ENCODE assay signal across 27 cellular contexts in genomic region chr20:24815931-24816330, GRCh38.
"Had no signal": no experiment of that assay in that cellular context is flagged by ENCODE, and none has a peak within 500 bp of the region (broad histone marks: within the 10 kb centered on the region; RNA-seq: fewer than 3 reads in every experiment).

No MANE protein-coding gene starts in this region.

- H3K27me3 ChIP-seq: pancreas, right lobe of liver, thyroid gland, tibial nerve, upper lobe of right lung, uterus had no signal

- H3K4me3 ChIP-seq: pancreas, prostate gland, right lobe of liver, sigmoid colon, stomach, thoracic aorta, thyroid gland, tibial nerve, upper lobe of right lung, uterus had no signal

- H3K36me3 Mint-ChIP-seq: naive B cell; naive thymus-derived CD8-positive, alpha-beta T cell; natural killer cell treated with Interleukin-12 subunit alpha and Interleukin-12 subunit beta and Interleukin-15 and Interleukin-18, amount 100 ng/mL, for 72 hours; stimulated activated effector memory CD8-positive, alpha-beta T cell treated with anti-CD3 and anti-CD28 coated beads, Interleukin-12 subunit alpha, Interleukin-12 subunit beta, amount 100 ng/mL, for 72 hours; stimulated activated naive B cell treated with anti-CD40 and anti-IgM and Interleukin-4, amounts not matched to agents 10 μg/mL and 1 μg/mL and 100 μg/mL, for 72 hours; type B pancreatic cell had no signal

- H3K4me1 ChIP-seq: pancreas, prostate gland, right lobe of liver, sigmoid colon, stomach, tibial nerve, upper lobe of right lung, uterus had no signal

- ATAC-seq: naive thymus-derived CD8-positive, alpha-beta T cell; natural killer cell treated with Interleukin-12 subunit alpha and Interleukin-12 subunit beta and Interleukin-15 and Interleukin-18, amount 100 ng/mL, for 72 hours; pancreas; right cardiac atrium; stimulated activated effector memory CD8-positive, alpha-beta T cell treated with anti-CD3 and anti-CD28 coated beads, Interleukin-12 subunit alpha, Interleukin-12 subunit beta, amount 100 ng/mL, for 72 hours; stimulated activated naive B cell treated with anti-CD40 and anti-IgM and Interleukin-4, amounts not matched to agents 10 μg/mL and 1 μg/mL and 100 μg/mL, for 72 hours had no signal

- H3K9me3 ChIP-seq: pancreas, prostate gland, right lobe of liver, sigmoid colon, thoracic aorta, thyroid gland, upper lobe of right lung, uterus had no signal

- H3K27me3 Mint-ChIP-seq: natural killer cell treated with Interleukin-12 subunit alpha and Interleukin-12 subunit beta and Interleukin-15 and Interleukin-18, amount 100 ng/mL, for 72 hours; stimulated activated naive CD8-positive, alpha-beta T cell treated with anti-CD3 and anti-CD28 coated beads, Interleukin-15, Interleukin-2, amounts not matched to agents 100 ng/mL and 50 ng/mL, for 24 hours had no signal

- H3K27ac Mint-ChIP-seq: naive B cell; natural killer cell treated with Interleukin-12 subunit alpha and Interleukin-12 subunit beta and Interleukin-15 and Interleukin-18, amount 100 ng/mL, for 72 hours; nephron progenitor cell; stimulated activated effector memory CD8-positive, alpha-beta T cell treated with anti-CD3 and anti-CD28 coated beads, Interleukin-12 subunit alpha, Interleukin-12 subunit beta, amount 100 ng/mL, for 72 hours; stimulated activated naive B cell treated with anti-CD40 and anti-IgM and Interleukin-4, amounts not matched to agents 10 μg/mL and 1 μg/mL and 100 μg/mL, for 72 hours; stimulated activated naive CD8-positive, alpha-beta T cell treated with anti-CD3 and anti-CD28 coated beads, Interleukin-15, Interleukin-2, amounts not matched to agents 100 ng/mL and 50 ng/mL, for 24 hours; type B pancreatic cell had no signal

- H3K4me3 Mint-ChIP-seq: naive B cell; naive thymus-derived CD8-positive, alpha-beta T cell; natural killer cell treated with Interleukin-12 subunit alpha and Interleukin-12 subunit beta and Interleukin-15 and Interleukin-18, amount 100 ng/mL, for 72 hours; nephron progenitor cell; neural crest cell; stimulated activated effector memory CD8-positive, alpha-beta T cell treated with anti-CD3 and anti-CD28 coated beads, Interleukin-12 subunit alpha, Interleukin-12 subunit beta, amount 100 ng/mL, for 72 hours; stimulated activated naive B cell treated with anti-CD40 and anti-IgM and Interleukin-4, amounts not matched to agents 10 μg/mL and 1 μg/mL and 100 μg/mL, for 72 hours; stimulated activated naive CD8-positive, alpha-beta T cell treated with anti-CD3 and anti-CD28 coated beads, Interleukin-15, Interleukin-2, amounts not matched to agents 100 ng/mL and 50 ng/mL, for 24 hours; type B pancreatic cell had no signal

- DNase-seq: naive B cell; naive thymus-derived CD8-positive, alpha-beta T cell; nephron progenitor cell; occipital lobe; retina; right cardiac atrium; right lobe of liver; sigmoid colon; small intestine; stimulated activated CD4-positive, alpha-beta T cell treated with anti-CD3 and anti-CD28 coated beads, Interleukin-12 subunit alpha, Interleukin-12 subunit beta, amount 100 ng/mL, for 4 hours; stimulated activated CD4-positive, alpha-beta T cell treated with anti-CD3 and anti-CD28 coated beads, Interleukin-1b, Interleukin-23, amount 100 ng/mL, for 48 hours; stimulated activated CD4-positive, alpha-beta T cell treated with anti-CD3 and anti-CD28 coated beads, Interleukin-4, amount 100 ng/mL, for 1 hour; stimulated activated naive B cell treated with anti-CD40 and anti-IgM and Interleukin-4, amounts not matched to agents 10 μg/mL and 1 μg/mL and 100 μg/mL, for 72 hours; stimulated activated naive CD4-positive, alpha-beta T cell treated with Interleukin-2 at 50 U/mL for 16 hours; stomach; thyroid gland; upper lobe of right lung; uterus had no signal

- H3K27ac ChIP-seq: pancreas, prostate gland, right lobe of liver, sigmoid colon, stomach, thoracic aorta, thyroid gland, tibial nerve, upper lobe of right lung, uterus had no signal

- H3K36me3 ChIP-seq: pancreas, prostate gland, right lobe of liver, sigmoid colon, stomach, thoracic aorta, thyroid gland, tibial nerve, upper lobe of right lung, uterus had no signal

- H3K4me1 Mint-ChIP-seq: nephron progenitor cell; neural crest cell; stimulated activated effector memory CD8-positive, alpha-beta T cell treated with anti-CD3 and anti-CD28 coated beads, Interleukin-12 subunit alpha, Interleukin-12 subunit beta, amount 100 ng/mL, for 72 hours had no signal
